ENCODE assay signal across 1 cellular context in the genomic region with DNA sequence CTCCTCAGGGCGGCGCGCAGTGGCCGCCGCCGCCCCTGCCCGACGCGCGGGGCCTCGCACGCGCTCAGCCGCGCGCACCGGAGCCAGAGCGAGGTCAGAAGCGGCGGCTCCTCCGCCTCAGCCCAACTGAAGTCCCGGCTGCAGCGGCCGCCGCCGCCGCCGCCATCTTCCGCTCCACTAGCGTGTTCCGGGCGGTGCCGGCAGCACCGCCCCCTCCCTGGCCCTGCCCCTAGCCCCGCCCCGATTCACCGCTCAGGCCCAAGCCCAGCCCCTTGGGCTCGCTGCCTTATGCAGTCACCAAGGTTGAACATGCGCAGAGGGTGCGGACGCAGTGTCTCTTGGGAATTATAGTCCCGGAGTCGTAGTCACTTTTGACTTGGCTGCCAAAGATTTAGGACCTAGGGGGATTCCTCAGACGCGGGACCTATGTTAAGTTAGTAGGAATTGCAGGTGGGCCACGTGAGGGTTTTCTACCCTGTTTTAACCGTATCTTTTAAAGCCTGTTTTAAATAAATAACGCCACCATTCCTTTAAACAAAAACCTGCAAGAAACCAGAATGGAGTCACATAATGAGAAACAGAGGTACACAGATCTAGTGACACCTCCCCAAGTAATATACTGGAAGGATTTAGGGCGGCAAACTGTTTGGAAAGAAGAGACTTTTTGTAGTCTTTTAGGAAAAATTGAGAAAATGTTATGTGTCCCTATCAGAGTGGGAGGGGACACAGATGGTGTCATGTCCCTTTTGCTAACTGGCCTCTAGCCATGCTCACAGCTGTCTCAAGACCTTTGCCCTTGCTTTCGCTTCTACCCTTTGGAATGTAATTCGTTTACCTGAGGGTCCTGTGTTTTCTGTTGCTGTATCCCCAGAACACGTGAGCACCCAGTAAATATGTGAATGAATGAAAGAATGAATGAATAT.
A peak's percentile ranks its signal among the peaks of the same experiment; 100 is the strongest.
TF ChIP-seq lines count a peak whose summit lies in the region.

A gene with protein sequence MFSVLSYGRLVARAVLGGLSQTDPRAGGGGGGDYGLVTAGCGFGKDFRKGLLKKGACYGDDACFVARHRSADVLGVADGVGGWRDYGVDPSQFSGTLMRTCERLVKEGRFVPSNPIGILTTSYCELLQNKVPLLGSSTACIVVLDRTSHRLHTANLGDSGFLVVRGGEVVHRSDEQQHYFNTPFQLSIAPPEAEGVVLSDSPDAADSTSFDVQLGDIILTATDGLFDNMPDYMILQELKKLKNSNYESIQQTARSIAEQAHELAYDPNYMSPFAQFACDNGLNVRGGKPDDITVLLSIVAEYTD (minus strand): TSS at position 182 of the 923 bp plus-strand sequence. CDS start 287 bp downstream, outside the sequence.

TF ChIP-seq in SK-N-SH, 30 proteins besides CTCF, POLR2A, EP300 and RAD21 (continued from another document):
- TF ChIP-seq PBX3 (IDR thresholded peaks at IDR 0.05) (no peak), IRF3 (IDR thresholded peaks at IDR 0.05; ENCODE audit: low read depth, low read length) (no peak), NRF1 (IDR thresholded peaks at IDR 0.05; ENCODE audit: low read depth, low read length) (peak; percentile 98), RFX5 (IDR thresholded peaks at IDR 0.05; ENCODE audit: low read length) (no peak), NFIC (IDR thresholded peaks at IDR 0.05; ENCODE audit: borderline replicate concordance) (peak; percentile 13; the same call in 1 of the 2 replicates), SMC3 (IDR thresholded peaks at IDR 0.05; ENCODE audit: low read depth, low read length) (no peak), FOSL2 (IDR thresholded peaks at IDR 0.05; ENCODE audit: borderline replicate concordance, low read depth) (no peak)
- TF ChIP-seq, protein P1, sequence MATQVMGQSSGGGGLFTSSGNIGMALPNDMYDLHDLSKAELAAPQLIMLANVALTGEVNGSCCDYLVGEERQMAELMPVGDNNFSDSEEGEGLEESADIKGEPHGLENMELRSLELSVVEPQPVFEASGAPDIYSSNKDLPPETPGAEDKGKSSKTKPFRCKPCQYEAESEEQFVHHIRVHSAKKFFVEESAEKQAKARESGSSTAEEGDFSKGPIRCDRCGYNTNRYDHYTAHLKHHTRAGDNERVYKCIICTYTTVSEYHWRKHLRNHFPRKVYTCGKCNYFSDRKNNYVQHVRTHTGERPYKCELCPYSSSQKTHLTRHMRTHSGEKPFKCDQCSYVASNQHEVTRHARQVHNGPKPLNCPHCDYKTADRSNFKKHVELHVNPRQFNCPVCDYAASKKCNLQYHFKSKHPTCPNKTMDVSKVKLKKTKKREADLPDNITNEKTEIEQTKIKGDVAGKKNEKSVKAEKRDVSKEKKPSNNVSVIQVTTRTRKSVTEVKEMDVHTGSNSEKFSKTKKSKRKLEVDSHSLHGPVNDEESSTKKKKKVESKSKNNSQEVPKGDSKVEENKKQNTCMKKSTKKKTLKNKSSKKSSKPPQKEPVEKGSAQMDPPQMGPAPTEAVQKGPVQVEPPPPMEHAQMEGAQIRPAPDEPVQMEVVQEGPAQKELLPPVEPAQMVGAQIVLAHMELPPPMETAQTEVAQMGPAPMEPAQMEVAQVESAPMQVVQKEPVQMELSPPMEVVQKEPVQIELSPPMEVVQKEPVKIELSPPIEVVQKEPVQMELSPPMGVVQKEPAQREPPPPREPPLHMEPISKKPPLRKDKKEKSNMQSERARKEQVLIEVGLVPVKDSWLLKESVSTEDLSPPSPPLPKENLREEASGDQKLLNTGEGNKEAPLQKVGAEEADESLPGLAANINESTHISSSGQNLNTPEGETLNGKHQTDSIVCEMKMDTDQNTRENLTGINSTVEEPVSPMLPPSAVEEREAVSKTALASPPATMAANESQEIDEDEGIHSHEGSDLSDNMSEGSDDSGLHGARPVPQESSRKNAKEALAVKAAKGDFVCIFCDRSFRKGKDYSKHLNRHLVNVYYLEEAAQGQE (IDR thresholded peaks at IDR 0.05; ENCODE audit: low read depth, low read length), result no peak
